1 cellular context compared by ENCODE assay signal in genomic region chrX:73943900-73944581, GRCh38.
TF ChIP-seq lines count a peak whose summit lies in the region.

No MANE protein-coding gene starts in this region.

TF ChIP-seq in HepG2, 621 proteins besides CTCF, POLR2A, EP300 and RAD21 (continued from another document and continues in another):
- no peak for TF ChIP-seq GPBP1L1 (CRISPR knock-in tag; IDR thresholded peaks at IDR 0.05)
- TF ChIP-seq SPEN (CRISPR knock-in tag; IDR thresholded peaks at IDR 0.05; ENCODE audit: low read depth) = peak; percentile 94
- peak; percentile 68; the same call in 1 of the 2 replicates for TF ChIP-seq TFAP4 (IDR thresholded peaks at IDR 0.05; ENCODE audit: borderline replicate concordance, low read depth)
- TF ChIP-seq SIN3B (IDR thresholded peaks at IDR 0.05; ENCODE audit: low read length) = peak; percentile 65; the same call in 1 of the 2 replicates
- TF ChIP-seq NONO (IDR thresholded peaks at IDR 0.05) = no peak
- TF ChIP-seq NONO (CRISPR knock-in tag; conservative IDR thresholded peaks at IDR 0.05) = peak; percentile 93
- TF ChIP-seq NBN (conservative IDR thresholded peaks at IDR 0.05) = no peak
- TF ChIP-seq CREB3 (CRISPR knock-in tag; IDR thresholded peaks at IDR 0.05) = no peak
- TF ChIP-seq POLR2AphosphoS2 (IDR thresholded peaks at IDR 0.05; ENCODE audit: low read depth, low read length) = no peak
- peak; percentile 84 for TF ChIP-seq ZNF687 (CRISPR knock-in tag; IDR thresholded peaks at IDR 0.05)
- TF ChIP-seq ZSCAN31 (CRISPR knock-in tag; IDR thresholded peaks at IDR 0.05; ENCODE audit: low read depth) = peak; percentile 79
- TF ChIP-seq HDAC1 (CRISPR knock-in tag; IDR thresholded peaks at IDR 0.05) = peak; percentile 60; the same call in 1 of the 2 replicates
- 0 out of 2 replicates have a peak, but pooled peaks have one; percentile 53 for TF ChIP-seq MAF1 (CRISPR knock-in tag; IDR thresholded peaks at IDR 0.05; ENCODE audit: borderline replicate concordance)
- no peak for TF ChIP-seq SP1 (IDR thresholded peaks at IDR 0.05)
- TF ChIP-seq SP1 (CRISPR knock-in tag; IDR thresholded peaks at IDR 0.05) = peak; percentile 64
- TF ChIP-seq ZBTB33 (CRISPR knock-in tag; IDR thresholded peaks at IDR 0.05) = peak; percentile 71; the same call in 1 of the 2 replicates
- TF ChIP-seq THRA (CRISPR knock-in tag; IDR thresholded peaks at IDR 0.05; ENCODE audit: borderline replicate concordance) = 0 out of 2 replicates have a peak, but pooled peaks have one; percentile 45
- TF ChIP-seq ZNF280D (CRISPR knock-in tag; IDR thresholded peaks at IDR 0.05) = peak; percentile 54; the same call in 1 of the 2 replicates
- 0 out of 2 replicates have a peak, but pooled peaks have one; percentile 51 for TF ChIP-seq MIXL1 (CRISPR knock-in tag; IDR thresholded peaks at IDR 0.05)
- no peak for TF ChIP-seq HNF1B (CRISPR knock-in tag; IDR thresholded peaks at IDR 0.05)
- no peak for TF ChIP-seq ZBTB8A (CRISPR knock-in tag; IDR thresholded peaks at IDR 0.05; ENCODE audit: borderline replicate concordance, low read depth)
- TF ChIP-seq HMGXB4 (CRISPR knock-in tag; IDR thresholded peaks at IDR 0.05; ENCODE audit: borderline replicate concordance in 1 of 2, low read depth in 1 of 2) = peak; percentile 63 to 73; a peak in 3 of 4 replicates
- peak; percentile 96 for TF ChIP-seq KDM2A (CRISPR knock-in tag; IDR thresholded peaks at IDR 0.05; ENCODE audit: borderline replicate concordance, low read depth)
- peak; percentile 58; the same call in 1 of the 2 replicates for TF ChIP-seq PITX1 (CRISPR knock-in tag; IDR thresholded peaks at IDR 0.05)
- no peak for TF ChIP-seq MAFK (conservative IDR thresholded peaks at IDR 0.05 in 1 of 2, IDR thresholded peaks at IDR 0.05 in 1 of 2; ENCODE audit: low read length in 2 of 2)
- TF ChIP-seq SMAD9 (CRISPR knock-in tag; IDR thresholded peaks at IDR 0.05) = no peak
- no peak for TF ChIP-seq BCLAF1 (IDR thresholded peaks at IDR 0.05)
- peak; percentile 50; the same call in 1 of the 2 replicates for TF ChIP-seq KLF6 (CRISPR knock-in tag; IDR thresholded peaks at IDR 0.05)
- 0 out of 2 replicates have a peak, but pooled peaks have one; percentile 66 for TF ChIP-seq SMAD3 (CRISPR knock-in tag; IDR thresholded peaks at IDR 0.05)
- no peak for TF ChIP-seq ZNF354B (CRISPR knock-in tag; IDR thresholded peaks at IDR 0.05)
- TF ChIP-seq CBX1 (IDR thresholded peaks at IDR 0.05; ENCODE audit: low read depth) = peak; percentile 63
- TF ChIP-seq EHMT2 (IDR thresholded peaks at IDR 0.05; ENCODE audit: borderline replicate concordance, low read depth, low read length) = peak; percentile 52; the same call in 1 of the 2 replicates
- TF ChIP-seq FOXJ3 (CRISPR knock-in tag; IDR thresholded peaks at IDR 0.05; ENCODE audit: borderline replicate concordance) = peak; percentile 60; the same call in 1 of the 2 replicates
- peak; percentile 88 for TF ChIP-seq KDM3A (CRISPR knock-in tag; IDR thresholded peaks at IDR 0.05; ENCODE audit: low read depth)
- TF ChIP-seq RFXAP (CRISPR knock-in tag; IDR thresholded peaks at IDR 0.05; ENCODE audit: borderline replicate concordance) = peak; percentile 74; the same call in 1 of the 2 replicates
- 0 out of 2 replicates have a peak, but pooled peaks have one; percentile 24 for TF ChIP-seq ARNT2 (CRISPR knock-in tag; IDR thresholded peaks at IDR 0.05; ENCODE audit: low read depth)
- TF ChIP-seq FOXK2 (IDR thresholded peaks at IDR 0.05) = 0 out of 2 replicates have a peak, but pooled peaks have one; percentile 29
- TF ChIP-seq PAWR (CRISPR knock-in tag; IDR thresholded peaks at IDR 0.05; ENCODE audit: borderline replicate concordance) = no peak
